ENCODE assay signal across 9 cellular contexts in genomic region chr7:102288285-102288930, GRCh38. TPM values are rescaled to one million over a fixed set of nuclear protein-coding genes. Genes with fewer than 3 reads are reported as not detected.
A peak's percentile ranks its signal among the peaks of the same experiment; 100 is the strongest.
DNase-seq lines count a peak whose midpoint lies in the region; ATAC-seq and TF ChIP-seq lines count a peak whose summit lies in the region.
"Had no signal": no experiment of that assay in that cellular context is flagged by ENCODE, and none has a peak within 500 bp of the region (broad histone marks: within the 10 kb centered on the region; RNA-seq: fewer than 3 reads in every experiment).

No MANE protein-coding gene starts in this region.

- no peak overlapping the region for H2BK5ac ChIP-seq in IMR-90 (ENCODE audit: low read depth, low read length, poor library complexity, severe bottlenecking)

- no peak overlapping the region for H3K56ac ChIP-seq in IMR-90 (ENCODE audit: extremely low read depth, insufficient read depth, low read length)

- CTCF ChIA-PET in CD4-positive, alpha-beta T cell (lab: Charles Lee): interaction anchor here (1.0 kb wide), 1 partner anchor 9 kb away, joined by 3 read pairs; no protein-coding TSS in a partner anchor
- CTCF ChIA-PET in IMR-90 (lab: Yijun Ruan, JAX): no interaction called here

- no peak overlapping the region for H2BK15ac ChIP-seq in IMR-90 (ENCODE audit: low read depth, low read length)

- BruUV-seq in IMR-90 (replicated peaks; lab: Mats Ljungman, UMichigan): no TSS peak

- peak overlapping the region; percentile 97; the same call in 1 of the 2 replicates for H3K4me3 ChIP-seq in IMR-90 (ENCODE audit: insufficient read depth, low read depth, low read length)

- no peak for TF ChIP-seq CTCF in CD4-positive, alpha-beta T cell (IDR thresholded peaks at IDR 0.05)
- TF ChIP-seq CTCF in IMR-90 (conservative IDR thresholded peaks at IDR 0.05; ENCODE audit: low read depth, low read length): no peak

- peak overlapping the region; percentile 84; the same call in 1 of the 2 replicates for H3K4me2 ChIP-seq in IMR-90 (ENCODE audit: low read depth, low read length)

- no peaks in the 10 kb centered on the region for H3K36me3 ChIP-seq in IMR-90 (ENCODE audit: control insufficient read depth, insufficient read depth, low read length)
- H3K36me3 ChIP-seq: pancreas had no signal

- peak overlapping the region; percentile 95 for H2AFZ ChIP-seq in IMR-90 (replicated peaks; ENCODE audit: low read length, poor library complexity)

- no peak for TF ChIP-seq POLR2A in IMR-90 (IDR thresholded peaks at IDR 0.05; ENCODE audit: low read depth, low read length)

- H3K4me1 Mint-ChIP-seq in CD4-positive, alpha-beta T cell (ENCODE audit: low read depth): peaks cover 27% of the 10 kb centered on the region
- peaks cover 15% of the 10 kb centered on the region for H3K4me1 Mint-ChIP-seq in activated naive CD8-positive, alpha-beta T cell treated with anti-CD3 and anti-CD28 coated beads, Interleukin-2, amount 10 ng/mL, durations not matched to agents 7 days and 5 days
- H3K4me1 Mint-ChIP-seq in naive thymus-derived CD8-positive, alpha-beta T cell: peaks cover 24 to 51% (median 43%) of the 10 kb centered on the region in 4 donors

- peaks cover 0 to 8% of the 10 kb centered on the region in 2 experiments; a peak in 1 of 4 replicates for H3K79me1 ChIP-seq in IMR-90 (ENCODE audit: low read depth in 1 of 2, low read length in 2 of 2)

- no peak overlapping the region for H4K8ac ChIP-seq in IMR-90 (ENCODE audit: low read depth in 2 of 2, low read length in 2 of 2)

- dilution Hi-C loops in IMR-90 (cut with HindIII; ENCODE audit: low sequenced_read_pairs, unreplicated experiment): no loop called here

- peaks cover 5% of the 10 kb centered on the region for H3K27me3 Mint-ChIP-seq in CD4-positive, alpha-beta T cell
- H3K27me3 Mint-ChIP-seq in activated naive CD8-positive, alpha-beta T cell treated with anti-CD3 and anti-CD28 coated beads, Interleukin-2, amount 10 ng/mL, durations not matched to agents 7 days and 5 days: peaks cover 13% of the 10 kb centered on the region
- peaks cover 0 to 4% (median 0%) of the 10 kb centered on the region in 5 donors for H3K27me3 Mint-ChIP-seq in naive thymus-derived CD8-positive, alpha-beta T cell

- no peak overlapping the region for H3K27ac ChIP-seq in CD4-positive, alpha-beta T cell (ENCODE audit: low read depth, low read length)
- H3K27ac ChIP-seq in IMR-90 (ENCODE audit: insufficient read depth, low read length): no peak overlapping the region
- H3K27ac ChIP-seq: pancreas had no signal

- no peak overlapping the region for H2BK20ac ChIP-seq in IMR-90 (ENCODE audit: low read depth, low read length)

- in situ Hi-C loops in IMR-90 (cut with MboI; ENCODE audit: low sequenced_read_pairs): no loop called here

- H4K20me1 ChIP-seq in IMR-90 (ENCODE audit: insufficient read depth, low read length): peaks cover 12% of the 10 kb centered on the region; the same call in 1 of the 2 replicates

- no peaks in the 10 kb centered on the region for H3K36me3 Mint-ChIP-seq in CD4-positive, alpha-beta T cell (ENCODE audit: low read depth)
- H3K36me3 Mint-ChIP-seq in activated naive CD8-positive, alpha-beta T cell treated with anti-CD3 and anti-CD28 coated beads, Interleukin-2, amount 10 ng/mL, durations not matched to agents 7 days and 5 days: no peaks in the 10 kb centered on the region
- H3K36me3 Mint-ChIP-seq in naive thymus-derived CD8-positive, alpha-beta T cell: no peaks in the 10 kb centered on the region

- H4K5ac ChIP-seq in IMR-90 (ENCODE audit: low read depth, low read length): no peak overlapping the region

- H4K91ac ChIP-seq in IMR-90 (ENCODE audit: insufficient read depth, low read depth, low read length): no peak overlapping the region

- peak overlapping the region; percentile 44 for H2AK9ac ChIP-seq in IMR-90 (replicated peaks; ENCODE audit: low read depth, low read length, poor library complexity)

- H3K27me3 ChIP-seq in CD4-positive, alpha-beta T cell (ENCODE audit: control insufficient read depth, insufficient read depth, low read length): no peaks in the 10 kb centered on the region
- H3K27me3 ChIP-seq in IMR-90 (ENCODE audit: control insufficient read depth, insufficient read depth, low read length): no peaks in the 10 kb centered on the region
- H3K27me3 ChIP-seq: pancreas had no signal

- POLR2A ChIA-PET in CD4-positive, alpha-beta T cell (lab: Charles Lee): interaction anchor here (0.6 to 3.3 kb wide), 4 partner anchors 8 to 108 kb away, joined by 3 to 14 read pairs (median 4); partner anchors contain the start of gene PRKRIP1
- POLR2A ChIA-PET in IMR-90 (lab: Charles Lee; ENCODE audit: unreplicated experiment): interaction anchor here (0.5 kb wide), 1 partner anchor 521 kb away, joined by 3 read pairs; no protein-coding TSS in a partner anchor
- POLR2A ChIA-PET in activated naive CD8-positive, alpha-beta T cell treated with anti-CD3 and anti-CD28 coated beads, Interleukin-2, amount 10 ng/mL, durations not matched to agents 7 days and 5 days (lab: Charles Lee): no interaction called here
- POLR2A ChIA-PET in naive thymus-derived CD8-positive, alpha-beta T cell (lab: Charles Lee): interaction anchor here (0.6 kb wide), 1 partner anchor 486 kb away, joined by 3 read pairs; no protein-coding TSS in a partner anchor

- no peak for TF ChIP-seq RAD21 in IMR-90 (IDR thresholded peaks at IDR 0.05; ENCODE audit: low read length)

- no peak for ATAC-seq in CD4-positive, alpha-beta T cell (ENCODE audit: poor library complexity)
- no peak for ATAC-seq in IMR-90 (ENCODE audit: low read depth)
- ATAC-seq in activated naive CD8-positive, alpha-beta T cell treated with anti-CD3 and anti-CD28 coated beads, Interleukin-2, amount 10 ng/mL, durations not matched to agents 7 days and 5 days (ENCODE audit: low read depth): no peak
- no peak for ATAC-seq in naive thymus-derived CD8-positive, alpha-beta T cell
- ATAC-seq in HG02610 (IDR thresholded peaks at IDR 0.05; ENCODE audit: unreplicated experiment): no peak

- H3K27ac Mint-ChIP-seq in CD4-positive, alpha-beta T cell: no peak overlapping the region
- H3K27ac Mint-ChIP-seq in activated naive CD8-positive, alpha-beta T cell treated with anti-CD3 and anti-CD28 coated beads, Interleukin-2, amount 10 ng/mL, durations not matched to agents 7 days and 5 days: no peak overlapping the region
- peak overlapping the region in 3 of 10 donors; percentile 13 to 67 (median 40) for H3K27ac Mint-ChIP-seq in naive thymus-derived CD8-positive, alpha-beta T cell

- H3K18ac ChIP-seq in IMR-90 (ENCODE audit: low read depth, low read length): no peak overlapping the region

- no peak overlapping the region for H2BK120ac ChIP-seq in IMR-90 (ENCODE audit: low read depth, low read length)

- no peak overlapping the region for H3K4ac ChIP-seq in IMR-90 (ENCODE audit: low read depth, low read length)

- H3K9me3 ChIP-seq in CD4-positive, alpha-beta T cell (ENCODE audit: control insufficient read depth, low read length): no peaks in the 10 kb centered on the region
- no peaks in the 10 kb centered on the region for H3K9me3 ChIP-seq in IMR-90 (ENCODE audit: control insufficient read depth, insufficient read depth, low read length)
- H3K9me3 ChIP-seq: pancreas had no signal

- H3K9me1 ChIP-seq in IMR-90 (ENCODE audit: insufficient read depth, low read length): no peaks in the 10 kb centered on the region

- no peak overlapping the region for H2AK5ac ChIP-seq in IMR-90 (ENCODE audit: low read depth, low read length)

- H3K9me3 Mint-ChIP-seq in CD4-positive, alpha-beta T cell: no peaks in the 10 kb centered on the region
- no peaks in the 10 kb centered on the region for H3K9me3 Mint-ChIP-seq in activated naive CD8-positive, alpha-beta T cell treated with anti-CD3 and anti-CD28 coated beads, Interleukin-2, amount 10 ng/mL, durations not matched to agents 7 days and 5 days
- no peaks in the 10 kb centered on the region for H3K9me3 Mint-ChIP-seq in naive thymus-derived CD8-positive, alpha-beta T cell

- intact Hi-C loops in CD4-positive, alpha-beta T cell (cut with DNase I, micrococcal nuclease): loop anchor here in 1 of 2 experiments (5.0 to 10.0 kb wide), 3 partner anchors 74 to 786 kb away; partner anchors contain the start of genes ARMC10, FAM185A and FBXL13
- intact Hi-C loops in IMR-90 (cut with micrococcal nuclease): no loop called here

- peaks cover 4% of the 10 kb centered on the region; the same call in 1 of the 2 replicates for H3K4me1 ChIP-seq in IMR-90 (ENCODE audit: control insufficient read depth, insufficient read depth, low read length)

- H3K9ac ChIP-seq in IMR-90 (ENCODE audit: low read depth, low read length): no peak overlapping the region

- no peak for DNase-seq in CD4-positive, alpha-beta T cell
- no peak for DNase-seq in IMR-90
- no peak for DNase-seq in activated naive CD8-positive, alpha-beta T cell treated with anti-CD3 and anti-CD28 coated beads, Interleukin-2, amount 10 ng/mL, durations not matched to agents 7 days and 5 days
- no peak for DNase-seq in naive thymus-derived CD8-positive, alpha-beta T cell
- DNase-seq in islet precursor cell: no peak
- no peak for DNase-seq in NCI-H1436 treated with DMSO at 0.1 percent for 48 hours (lab: John Stamatoyannopoulos, UW)
- DNase-seq in ureter (ENCODE audit: low spot score): no peak

- no peak overlapping the region for H3K23ac ChIP-seq in IMR-90 (ENCODE audit: low read depth, low read length)

- H3K4me3 Mint-ChIP-seq in CD4-positive, alpha-beta T cell: peak overlapping the region; percentile 79
- peak overlapping the region; percentile 37 for H3K4me3 Mint-ChIP-seq in activated naive CD8-positive, alpha-beta T cell treated with anti-CD3 and anti-CD28 coated beads, Interleukin-2, amount 10 ng/mL, durations not matched to agents 7 days and 5 days
- peak overlapping the region; percentile 44 to 84 (median 68) for H3K4me3 Mint-ChIP-seq in naive thymus-derived CD8-positive, alpha-beta T cell

- H3K14ac ChIP-seq in IMR-90 (replicated peaks; ENCODE audit: low read depth, low read length): no peak overlapping the region

- WGBS in IMR-90 (ENCODE audit: extremely low coverage in 2 of 2, insufficient read length in 1 of 2), 2 experiments: no CpG with 5 or more reads among the region's 10 CpGs

TF ChIP-seq in IMR-90, 13 proteins besides CTCF, POLR2A, EP300 and RAD21 (continues in another document):
- TF ChIP-seq CHD1 (IDR thresholded peaks at IDR 0.05; ENCODE audit: low read depth, low read length): no peak
- no peak for TF ChIP-seq FOS (IDR thresholded peaks at IDR 0.05; ENCODE audit: low read depth, low read length)
- TF ChIP-seq MAZ (IDR thresholded peaks at IDR 0.05; ENCODE audit: borderline replicate concordance, low read depth, low read length): no peak
- TF ChIP-seq RFX5 (IDR thresholded peaks at IDR 0.05; ENCODE audit: low read depth, low read length): no peak

RNA-seq across cellular contexts. Expression of gene SH2B2, which starts 1.7 kb away (rescaled TPM):
- under 1 TPM; 0.77 to 0.95 TPM for total RNA-seq in CD4-positive, alpha-beta T cell
- 0.36 and 0.56 TPM in 2 replicates for total RNA-seq in IMR-90 (2012; rRNA removed)
- polyA plus RNA-seq in IMR-90 (2012; rRNA removed): 0.99 and 1.7 TPM in 2 replicates
- 1.2 and 4.4 TPM in 2 replicates for polyA plus RNA-seq in IMR-90 (2012; cell fraction: cytosol; rRNA removed)
- polyA plus RNA-seq in IMR-90 (2012; cell fraction: nucleus; rRNA removed; ENCODE audit: low replicate concordance): 2.8 and 9.6 TPM in 2 replicates
- 1 to 10 TPM in 1 of 2 experiments, under 1 TPM in 1; 0.97 to 1.2 TPM for total RNA-seq in activated naive CD8-positive, alpha-beta T cell treated with anti-CD3 and anti-CD28 coated beads, Interleukin-2, amount 10 ng/mL, durations not matched to agents 7 days and 5 days
- total RNA-seq in naive thymus-derived CD8-positive, alpha-beta T cell: 1 to 10 TPM; 2.7 to 3.8 TPM
- polyA plus RNA-seq in naive thymus-derived CD8-positive, alpha-beta T cell: under 1 TPM in 2 of 3 donors, not detected in 1; 0.17 to 0.31 TPM
- 6.1 TPM for total RNA-seq in ureter
